In the genomic region with DNA sequence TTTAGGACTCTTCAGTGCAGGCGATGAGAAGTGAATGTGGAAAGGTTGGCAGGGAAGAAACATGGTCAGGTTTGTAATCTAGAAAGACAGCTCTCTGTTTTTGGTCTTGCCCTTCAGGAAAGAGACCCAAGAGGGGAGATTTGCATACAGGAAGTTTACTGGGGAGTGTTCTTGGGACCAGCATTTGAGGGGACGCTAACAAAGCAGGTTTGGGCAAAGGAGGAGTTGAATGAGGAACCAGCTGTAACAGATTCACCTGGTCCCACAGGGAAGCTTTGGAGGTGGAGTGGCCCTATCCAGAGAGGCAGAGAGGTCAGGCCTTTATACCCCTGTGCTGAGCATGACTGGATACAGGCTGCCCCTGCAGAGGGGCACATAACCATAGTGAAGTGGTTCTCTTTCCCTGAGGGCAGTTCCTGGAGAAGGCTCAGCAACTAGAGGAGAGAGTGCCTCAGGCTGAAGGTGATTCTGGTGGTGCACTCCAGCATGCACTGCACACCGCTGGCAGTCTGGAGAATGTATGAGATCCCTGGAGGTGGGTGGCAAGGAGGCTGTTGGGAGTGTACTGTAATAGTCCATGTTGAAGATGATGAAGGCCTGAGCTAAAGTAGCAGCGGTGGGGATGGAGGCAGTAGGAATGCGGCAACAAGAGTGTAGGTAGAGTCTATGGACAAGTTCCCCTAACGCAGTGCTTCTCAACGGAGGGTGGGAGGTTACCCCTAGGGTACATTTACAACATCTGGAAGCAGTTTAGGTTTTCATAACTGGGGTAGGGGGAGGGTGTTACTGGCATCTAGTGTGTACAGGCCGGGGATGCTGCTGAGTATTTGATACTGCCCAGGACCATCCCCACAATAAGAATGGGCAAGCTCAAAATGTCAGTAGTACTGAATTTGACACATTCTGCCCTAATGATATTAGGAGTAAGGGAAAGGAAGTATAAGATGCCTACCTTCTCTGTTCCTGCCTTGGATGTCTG, we compare ENCODE assay signal across 13 cellular contexts. TPM values are rescaled to one million over a fixed set of nuclear protein-coding genes. Genes with fewer than 3 reads are reported as not detected.
DNase-seq lines count a peak whose midpoint lies in the region; ATAC-seq, FAIRE-seq and TF ChIP-seq lines count a peak whose summit lies in the region.
"Had no signal": no experiment of that assay in that cellular context is flagged by ENCODE, and none has a peak within 500 bp of the region (broad histone marks: within the 10 kb centered on the region; RNA-seq: fewer than 3 reads in every experiment).

No MANE protein-coding gene starts in this region.

- H3K36me3 ChIP-seq in GM23338 (ENCODE audit: insufficient read depth) (no peaks in the 10 kb centered on the region), sigmoid colon (no peaks in the 10 kb centered on the region), Karpas-422 (ENCODE audit: insufficient read depth, low read length) (no peaks in the 10 kb centered on the region)
- H3K36me3 ChIP-seq in naive thymus-derived CD4-positive, alpha-beta T cell (ENCODE audit: control insufficient read depth in 2 of 3, insufficient read depth in 3 of 3, low read length in 3 of 3), result peaks cover 0 to 5% (median 0%) of the 10 kb centered on the region in 3 experiments
- H3K36me3 ChIP-seq: upper lobe of right lung had no signal

- 91 to 92% methylated on average over 8 of the region's 8 CpGs for WGBS in sigmoid colon, 2 donors

- H3K4me2 ChIP-seq in GM23338, result peak overlapping the region; percentile 16
- no peak overlapping the region for H3K4me2 ChIP-seq in Karpas-422 (ENCODE audit: low read depth, low read length, poor library complexity, severe bottlenecking)

- H3K27ac ChIP-seq in GM23338 (ENCODE audit: low read depth) (peak overlapping the region; percentile 92), sigmoid colon (no peak overlapping the region), Karpas-422 (ENCODE audit: low read length) (no peak overlapping the region)
- H3K27ac ChIP-seq in naive thymus-derived CD4-positive, alpha-beta T cell (ENCODE audit: low read depth, low read length), result no peak overlapping the region
- H3K27ac ChIP-seq: upper lobe of right lung had no signal

- H3K9me3 ChIP-seq in naive thymus-derived CD4-positive, alpha-beta T cell (ENCODE audit: control insufficient read depth in 2 of 3, low read length in 3 of 3), result no peaks in the 10 kb centered on the region
- H3K9me3 ChIP-seq in sigmoid colon (no peaks in the 10 kb centered on the region), Karpas-422 (ENCODE audit: low read length) (no peaks in the 10 kb centered on the region)
- H3K9me3 ChIP-seq: upper lobe of right lung had no signal

- peaks cover 6% of the 10 kb centered on the region; the same call in 1 of the 3 replicates for H3K36me3 Mint-ChIP-seq in GM23338 (ENCODE audit: low read depth)
- H3K36me3 Mint-ChIP-seq in naive thymus-derived CD4-positive, alpha-beta T cell, result peaks cover 0 to 50% (median 23%) of the 10 kb centered on the region in 5 donors

- TF ChIP-seq POLR2A in sigmoid colon (IDR thresholded peaks at IDR 0.05) (no peak), H54 (IDR thresholded peaks at IDR 0.05; ENCODE audit: low read depth, low read length) (no peak)

- peaks cover 14% of the 10 kb centered on the region for H3F3A ChIP-seq in GM23338 (replicated peaks; ENCODE audit: low read depth)

- intact Hi-C loops in naive thymus-derived CD4-positive, alpha-beta T cell (cut with micrococcal nuclease), result no loop called here
- intact Hi-C loops in sigmoid colon (cut with DNase I), result no loop called here

- no peak for FAIRE-seq in H54 (lab: Jason Lieb, UNC)

- peak; percentile 92 for ATAC-seq in GM18873 (IDR thresholded peaks at IDR 0.05; ENCODE audit: low FRiP score, unreplicated experiment)
- peak; percentile 5; the same call in 2 of the 3 replicates for ATAC-seq in GM23338
- peak; percentile 85 for ATAC-seq in HG03460 (IDR thresholded peaks at IDR 0.05; ENCODE audit: unreplicated experiment)
- no peak for ATAC-seq in naive thymus-derived CD4-positive, alpha-beta T cell
- ATAC-seq: upper lobe of right lung had no signal

- peaks cover 70% of the 10 kb centered on the region for H3K4me1 Mint-ChIP-seq in GM23338
- peaks cover 6 to 80% (median 50%) of the 10 kb centered on the region in 7 donors for H3K4me1 Mint-ChIP-seq in naive thymus-derived CD4-positive, alpha-beta T cell

- POLR2A ChIA-PET in naive thymus-derived CD4-positive, alpha-beta T cell (lab: Charles Lee), result no interaction called here

- H4K20me1 ChIP-seq in GM23338 (replicated peaks; ENCODE audit: insufficient read depth) (no peaks in the 10 kb centered on the region), Karpas-422 (ENCODE audit: insufficient read depth, low read depth, low read length) (peaks cover 5% of the 10 kb centered on the region; the same call in 1 of the 2 replicates)

- H3K9me2 ChIP-seq in GM23338 (ENCODE audit: insufficient read depth) (peaks cover under 1% of the 10 kb centered on the region; the same call in 1 of the 2 replicates), Karpas-422 (replicated peaks; ENCODE audit: insufficient read depth, low read length) (no peaks in the 10 kb centered on the region)

- TF ChIP-seq EP300 in sigmoid colon (IDR thresholded peaks at IDR 0.05), result no peak

- peak overlapping the region; percentile 92 for H3K27ac Mint-ChIP-seq in GM23338
- peak overlapping the region in 5 of 9 donors; percentile 4 to 79 (median 39) for H3K27ac Mint-ChIP-seq in naive thymus-derived CD4-positive, alpha-beta T cell

- TF ChIP-seq CTCF in GM23338 (conservative IDR thresholded peaks at IDR 0.05; ENCODE audit: low read depth in 2 of 2) (no peak), sigmoid colon (IDR thresholded peaks at IDR 0.05) (no peak)

- H3K4me3 Mint-ChIP-seq in GM23338, result peak overlapping the region; percentile 10; the same call in 1 of the 3 replicates
- H3K4me3 Mint-ChIP-seq in naive thymus-derived CD4-positive, alpha-beta T cell, result peak overlapping the region in 1 of 10 donors; percentile 3
- H3K4me3 Mint-ChIP-seq: nephron had no signal

- no peak overlapping the region for H3K9ac ChIP-seq in Karpas-422 (ENCODE audit: low read length)

- H3K4me3 ChIP-seq in GM23338 (no peak overlapping the region), sigmoid colon (no peak overlapping the region), Karpas-422 (ENCODE audit: low read length) (no peak overlapping the region)
- no peak overlapping the region for H3K4me3 ChIP-seq in naive thymus-derived CD4-positive, alpha-beta T cell (ENCODE audit: low read length)
- H3K4me3 ChIP-seq: upper lobe of right lung had no signal

- CTCF ChIA-PET in naive thymus-derived CD4-positive, alpha-beta T cell (lab: Charles Lee), result no interaction called here

- H3K4me1 ChIP-seq in GM23338 (ENCODE audit: insufficient read depth) (peaks cover 59% of the 10 kb centered on the region), sigmoid colon (peaks cover 0 to 18% (median 17%) of the 10 kb centered on the region in 4 donors), Karpas-422 (ENCODE audit: low read length) (peaks cover 13% of the 10 kb centered on the region)
- H3K4me1 ChIP-seq in naive thymus-derived CD4-positive, alpha-beta T cell (ENCODE audit: control insufficient read depth in 2 of 2, insufficient read depth in 2 of 2, low read length in 2 of 2), result no peaks in the 10 kb centered on the region
- H3K4me1 ChIP-seq: upper lobe of right lung had no signal

- H3K27me3 ChIP-seq in GM23338 (ENCODE audit: insufficient read depth) (no peaks in the 10 kb centered on the region), sigmoid colon (no peaks in the 10 kb centered on the region), Karpas-422 (ENCODE audit: low read length) (no peaks in the 10 kb centered on the region)
- no peaks in the 10 kb centered on the region for H3K27me3 ChIP-seq in naive thymus-derived CD4-positive, alpha-beta T cell (ENCODE audit: control insufficient read depth in 2 of 2, insufficient read depth in 2 of 2, low read length in 2 of 2)
- H3K27me3 ChIP-seq: upper lobe of right lung had no signal

- DNase-seq in GM23338 (ENCODE audit: low spot score) (peak; percentile 71), sigmoid colon (no peak), H54 (ENCODE audit: insufficient read length, low spot score) (no peak), LoVo (ENCODE audit: low spot score) (no peak), Karpas-422 (no peak)
- no peak for DNase-seq in naive thymus-derived CD4-positive, alpha-beta T cell
- DNase-seq: activated effector memory CD4-positive, alpha-beta T cell treated with anti-CD3 and anti-CD28 coated beads, Interleukin-2, amount 50 U/mL, for 16 hours; CD8-positive, alpha-beta memory T cell; effector CD4-positive, alpha-beta T cell; upper lobe of right lung had no signal

- H3K9me3 Mint-ChIP-seq in GM23338, result no peaks in the 10 kb centered on the region; the same call in 2 of the 3 replicates
- H3K9me3 Mint-ChIP-seq in naive thymus-derived CD4-positive, alpha-beta T cell, result no peaks in the 10 kb centered on the region
- H3K9me3 Mint-ChIP-seq: CD8-positive, alpha-beta memory T cell; nephron had no signal

- H3K79me2 ChIP-seq in GM23338 (replicated peaks; ENCODE audit: insufficient read depth) (peaks cover 50% of the 10 kb centered on the region), Karpas-422 (ENCODE audit: low read length) (no peaks in the 10 kb centered on the region)

- peaks cover 5% of the 10 kb centered on the region for H3K27me3 Mint-ChIP-seq in GM23338 (ENCODE audit: insufficient read depth, low read depth, poor library complexity)
- no peaks in the 10 kb centered on the region for H3K27me3 Mint-ChIP-seq in naive thymus-derived CD4-positive, alpha-beta T cell

- no peak overlapping the region for H2AFZ ChIP-seq in GM23338
- no peak overlapping the region for H2AFZ ChIP-seq in Karpas-422 (ENCODE audit: low read length)

TF ChIP-seq in GM23338, 12 proteins besides CTCF, POLR2A, EP300 and RAD21 (continues in another document):
- TF ChIP-seq NANOG (IDR thresholded peaks at IDR 0.05; ENCODE audit: borderline replicate concordance) (no peak), STAT1 (IDR thresholded peaks at IDR 0.05; ENCODE audit: unreplicated experiment) (no peak), CREB1 (CRISPR knock-in tag; IDR thresholded peaks at IDR 0.05; ENCODE audit: low read depth) (no peak)

RNA-seq across cellular contexts. Expression of a gene that starts 37.2 kb away (rescaled TPM):
- 26.3 and 27.0 TPM in 2 replicates for total RNA-seq in GM23338 (2014; rRNA removed; shearing (Covaris generic))
- polyA plus RNA-seq in GM23338 (2016; fragmentation: Nextera tagmentation; extraction: Ambion mirVana), result 31.1 and 33.2 TPM in 2 replicates
- 10 to 100 TPM in 4 of 5 experiments, 1 to 10 TPM in 1; 7.6 to 21.4 (median 18.3) TPM for total RNA-seq in naive thymus-derived CD4-positive, alpha-beta T cell
- 10 to 100 TPM; 14.9 to 21.3 TPM for polyA plus RNA-seq in naive thymus-derived CD4-positive, alpha-beta T cell
- 1 to 10 TPM; 1.6 to 9.7 (median 3.2) TPM for total RNA-seq in sigmoid colon
- polyA plus RNA-seq in sigmoid colon, result 10 to 100 TPM; 22.7 to 51.4 (median 40.8) TPM
- 95.6 and 106 TPM in 2 replicates for total RNA-seq in Karpas-422 (2014; rRNA removed; shearing (Covaris generic); ENCODE audit: low replicate concordance)
